ENCODE assay signal across 20 cellular contexts in genomic region chr2:60907329-60907728, GRCh38. TPM values are rescaled to one million over a fixed set of nuclear protein-coding genes. Genes with fewer than 3 reads are reported as not detected.
DNase-seq lines count a peak whose midpoint lies in the region; ATAC-seq and FAIRE-seq lines count a peak whose summit lies in the region.
"Had no signal": no experiment of that assay in that cellular context is flagged by ENCODE, and none has a peak within 500 bp of the region (broad histone marks: within the 10 kb centered on the region; RNA-seq: fewer than 3 reads in every experiment).

No MANE protein-coding gene starts in this region.

- ATAC-seq in activated naive CD8-positive, alpha-beta T cell treated with anti-CD3 and anti-CD28 coated beads, Interleukin-2, amount 50 U/mL, for 24 hours, result peak; percentile 16
- ATAC-seq in T-helper 17 cell (no peak), GM18858 (IDR thresholded peaks at IDR 0.05; ENCODE audit: unreplicated experiment) (no peak)
- peak; percentile 12 for ATAC-seq in naive thymus-derived CD4-positive, alpha-beta T cell

- no peaks in the 10 kb centered on the region for H3K27me3 Mint-ChIP-seq in activated naive CD8-positive, alpha-beta T cell treated with anti-CD3 and anti-CD28 coated beads, Interleukin-2, amount 50 U/mL, for 24 hours
- H3K27me3 Mint-ChIP-seq in activated naive CD8-positive, alpha-beta T cell treated with anti-CD3 and anti-CD28 coated beads for 36 hours, result no peaks in the 10 kb centered on the region
- no peaks in the 10 kb centered on the region for H3K27me3 Mint-ChIP-seq in T-helper 17 cell
- H3K27me3 Mint-ChIP-seq in naive thymus-derived CD4-positive, alpha-beta T cell, result no peaks in the 10 kb centered on the region
- H3K27me3 Mint-ChIP-seq: CD4-positive, alpha-beta memory T cell had no signal

- peaks cover 39% of the 10 kb centered on the region for H3K4me1 Mint-ChIP-seq in activated naive CD8-positive, alpha-beta T cell treated with anti-CD3 and anti-CD28 coated beads, Interleukin-2, amount 50 U/mL, for 24 hours
- peaks cover 21% of the 10 kb centered on the region for H3K4me1 Mint-ChIP-seq in activated naive CD8-positive, alpha-beta T cell treated with anti-CD3 and anti-CD28 coated beads for 36 hours
- H3K4me1 Mint-ChIP-seq in T-helper 17 cell, result peaks cover 7% of the 10 kb centered on the region
- H3K4me1 Mint-ChIP-seq in naive thymus-derived CD4-positive, alpha-beta T cell, result peaks cover 0 to 13% (median 4%) of the 10 kb centered on the region in 7 donors

- DNase-seq in activated naive CD8-positive, alpha-beta T cell treated with anti-CD3 and anti-CD28 coated beads, Interleukin-2, amount 50 U/mL, for 24 hours, result no peak
- DNase-seq in activated naive CD8-positive, alpha-beta T cell treated with anti-CD3 and anti-CD28 coated beads for 36 hours, result no peak
- DNase-seq in T-helper 17 cell (no peak), urothelium cell line (ENCODE audit: low spot score) (no peak), retina (no peak), NCI-H2029 treated with DMSO at 0.1 percent for 48 hours (lab: John Stamatoyannopoulos, UW) (no peak)
- DNase-seq in naive thymus-derived CD4-positive, alpha-beta T cell, result no peak
- DNase-seq: C1 segment of cervical spinal cord; Calu3; CD4-positive, alpha-beta memory T cell; COR-L47; DMS53; DMS79 treated with DMSO at 0.1 percent for 48 hours; GF-D8; GOT3; HFFc6 had no signal

- peaks cover 0 to 15% (median 13%) of the 10 kb centered on the region in 3 experiments for H3K36me3 ChIP-seq in naive thymus-derived CD4-positive, alpha-beta T cell (ENCODE audit: control insufficient read depth in 2 of 3, insufficient read depth in 3 of 3, low read length in 3 of 3)

- H3K36me3 Mint-ChIP-seq in activated naive CD8-positive, alpha-beta T cell treated with anti-CD3 and anti-CD28 coated beads, Interleukin-2, amount 50 U/mL, for 24 hours (ENCODE audit: low read depth), result peaks cover 71% of the 10 kb centered on the region
- peaks cover 49% of the 10 kb centered on the region for H3K36me3 Mint-ChIP-seq in activated naive CD8-positive, alpha-beta T cell treated with anti-CD3 and anti-CD28 coated beads for 36 hours
- H3K36me3 Mint-ChIP-seq in T-helper 17 cell (ENCODE audit: low read depth), result peaks cover 6% of the 10 kb centered on the region
- peaks cover 0 to 20% (median 14%) of the 10 kb centered on the region in 5 donors for H3K36me3 Mint-ChIP-seq in naive thymus-derived CD4-positive, alpha-beta T cell

- no peaks in the 10 kb centered on the region for H3K9me3 Mint-ChIP-seq in activated naive CD8-positive, alpha-beta T cell treated with anti-CD3 and anti-CD28 coated beads, Interleukin-2, amount 50 U/mL, for 24 hours
- no peaks in the 10 kb centered on the region for H3K9me3 Mint-ChIP-seq in activated naive CD8-positive, alpha-beta T cell treated with anti-CD3 and anti-CD28 coated beads for 36 hours
- no peaks in the 10 kb centered on the region for H3K9me3 Mint-ChIP-seq in naive thymus-derived CD4-positive, alpha-beta T cell
- H3K9me3 Mint-ChIP-seq: CD4-positive, alpha-beta memory T cell; HFFc6 had no signal

- POLR2A ChIA-PET in naive thymus-derived CD4-positive, alpha-beta T cell (lab: Charles Lee), result no interaction called here

- H3K27me3 ChIP-seq in naive thymus-derived CD4-positive, alpha-beta T cell (ENCODE audit: control insufficient read depth in 2 of 2, insufficient read depth in 2 of 2, low read length in 2 of 2), result no peaks in the 10 kb centered on the region

- FAIRE-seq in urothelium cell line (lab: Jason Lieb, UNC), result peak; percentile 46
- FAIRE-seq: GM18507, H54 had no signal

- H3K9me3 ChIP-seq in T-helper 17 cell (ENCODE audit: control insufficient read depth, low read length, poor library complexity, severe bottlenecking), result no peaks in the 10 kb centered on the region
- H3K9me3 ChIP-seq in naive thymus-derived CD4-positive, alpha-beta T cell (ENCODE audit: control insufficient read depth in 2 of 3, low read length in 3 of 3), result no peaks in the 10 kb centered on the region
- H3K9me3 ChIP-seq: HAP-1 had no signal

- intact Hi-C loops in naive thymus-derived CD4-positive, alpha-beta T cell (cut with micrococcal nuclease), result no loop called here

- no peak overlapping the region for H3K27ac ChIP-seq in naive thymus-derived CD4-positive, alpha-beta T cell (ENCODE audit: low read depth, low read length)

- CTCF ChIA-PET in naive thymus-derived CD4-positive, alpha-beta T cell (lab: Charles Lee), result no interaction called here

- H3K4me3 ChIP-seq in naive thymus-derived CD4-positive, alpha-beta T cell (ENCODE audit: low read length), result no peak overlapping the region
- H3K4me3 ChIP-seq: HAP-1 had no signal

- no peaks in the 10 kb centered on the region for H3K4me1 ChIP-seq in naive thymus-derived CD4-positive, alpha-beta T cell (ENCODE audit: control insufficient read depth in 2 of 2, insufficient read depth in 2 of 2, low read length in 2 of 2)

- no peak overlapping the region for H3K27ac Mint-ChIP-seq in activated naive CD8-positive, alpha-beta T cell treated with anti-CD3 and anti-CD28 coated beads, Interleukin-2, amount 50 U/mL, for 24 hours
- H3K27ac Mint-ChIP-seq in activated naive CD8-positive, alpha-beta T cell treated with anti-CD3 and anti-CD28 coated beads for 36 hours, result no peak overlapping the region
- peak overlapping the region; percentile 4 for H3K27ac Mint-ChIP-seq in T-helper 17 cell
- H3K27ac Mint-ChIP-seq in naive thymus-derived CD4-positive, alpha-beta T cell, result no peak overlapping the region
- H3K27ac Mint-ChIP-seq: HFFc6 had no signal

- H3K4me3 Mint-ChIP-seq in activated naive CD8-positive, alpha-beta T cell treated with anti-CD3 and anti-CD28 coated beads, Interleukin-2, amount 50 U/mL, for 24 hours, result no peak overlapping the region
- no peak overlapping the region for H3K4me3 Mint-ChIP-seq in activated naive CD8-positive, alpha-beta T cell treated with anti-CD3 and anti-CD28 coated beads for 36 hours
- H3K4me3 Mint-ChIP-seq in T-helper 17 cell, result no peak overlapping the region
- no peak overlapping the region for H3K4me3 Mint-ChIP-seq in naive thymus-derived CD4-positive, alpha-beta T cell
- H3K4me3 Mint-ChIP-seq: CD4-positive, alpha-beta memory T cell; HFFc6 had no signal

RNA-seq across cellular contexts. Expression of gene REL, which starts 26.0 kb away (rescaled TPM):
- 10 to 100 TPM; 61.5 to 62.4 TPM for total RNA-seq in activated naive CD8-positive, alpha-beta T cell treated with anti-CD3 and anti-CD28 coated beads for 36 hours
- 10 to 100 TPM; 90.9 to 96.2 TPM for total RNA-seq in T-helper 17 cell
- 10 to 100 TPM; 18.9 to 78.8 (median 26.4) TPM for total RNA-seq in naive thymus-derived CD4-positive, alpha-beta T cell
- polyA plus RNA-seq in naive thymus-derived CD4-positive, alpha-beta T cell, result 10 to 100 TPM; 10.9 to 12.0 TPM

Comparison
In these comparisons a context has a peak if more than half of its experiments do, and no peak if none do; other contexts are left out.
1. ATAC-seq: peak in activated naive CD8-positive, alpha-beta T cell treated with anti-CD3 and anti-CD28 coated beads, Interleukin-2, amount 50 U/mL, for 24 hours (single experiment) and naive thymus-derived CD4-positive, alpha-beta T cell (single experiment); none in T-helper 17 cell (single experiment) and GM18858 (single experiment).